Comparison of ENCODE assay signal across 1 cellular context in genomic region chr2:231780909-231781797, GRCh38.
TF ChIP-seq lines count a peak whose summit lies in the region.

Gene PDE6D, minus strand, starts transcription at chr2:231781282. Its CDS starts 168 bp downstream, at chr2:231781114.

TF ChIP-seq in K562, 482 proteins besides CTCF, POLR2A, EP300 and RAD21 (continued from another document and continues in another):
- TF ChIP-seq SFPQ (IDR thresholded peaks at IDR 0.05; ENCODE audit: low read depth, low read length), result no peak
- TF ChIP-seq BRF2 (IDR thresholded peaks at IDR 0.05; ENCODE audit: borderline replicate concordance, insufficient read depth, insufficient read length), result no peak
- peak; percentile 26; the same call in 1 of the 2 replicates for TF ChIP-seq TEAD4 (IDR thresholded peaks at IDR 0.05; ENCODE audit: low read length)
- TF ChIP-seq TEAD4 (CRISPR knock-in tag; IDR thresholded peaks at IDR 0.05; ENCODE audit: borderline replicate concordance), result no peak
- no peak for TF ChIP-seq ZNF282 (CRISPR knock-in tag; IDR thresholded peaks at IDR 0.05)
- TF ChIP-seq ELF1 (tag; IDR thresholded peaks at IDR 0.05), result peak; percentile 70
- no peak for TF ChIP-seq PCBP2 (IDR thresholded peaks at IDR 0.05; ENCODE audit: low read depth, low read length, poor library complexity, severe bottlenecking)
- TF ChIP-seq PATZ1 (CRISPR knock-in tag; IDR thresholded peaks at IDR 0.05; ENCODE audit: borderline replicate concordance), result no peak
- no peak for TF ChIP-seq CBFA2T3 (IDR thresholded peaks at IDR 0.05)
- TF ChIP-seq ZNF655 (CRISPR knock-in tag; IDR thresholded peaks at IDR 0.05), result no peak
- no peak for TF ChIP-seq E2F3 (CRISPR knock-in tag; IDR thresholded peaks at IDR 0.05)
- TF ChIP-seq ZNF3 (CRISPR knock-in tag; IDR thresholded peaks at IDR 0.05), result no peak
- no peak for TF ChIP-seq HOMEZ (CRISPR knock-in tag; IDR thresholded peaks at IDR 0.05)
- peak; percentile 80 to 83 for TF ChIP-seq NRF1 (conservative IDR thresholded peaks at IDR 0.05 in 1 of 2, IDR thresholded peaks at IDR 0.05 in 1 of 2)
- no peak for TF ChIP-seq HMBOX1 (IDR thresholded peaks at IDR 0.05)
- TF ChIP-seq WHSC1 (IDR thresholded peaks at IDR 0.05; ENCODE audit: low read length), result no peak
- TF ChIP-seq MYC (IDR thresholded peaks at IDR 0.05; ENCODE audit: low read depth, low read length), result peak; percentile 30; the same call in 1 of the 2 replicates
- no peak for TF ChIP-seq MYC (CRISPR knock-in tag; IDR thresholded peaks at IDR 0.05; ENCODE audit: borderline replicate concordance, low read depth)
- no peak for TF ChIP-seq MAX (CRISPR knock-in tag; IDR thresholded peaks at IDR 0.05)
- peak; percentile 100 for TF ChIP-seq HCFC1 (IDR thresholded peaks at IDR 0.05; ENCODE audit: low read depth, low read length)
- no peak for TF ChIP-seq MITF (IDR thresholded peaks at IDR 0.05)
- TF ChIP-seq ZC3H8 (IDR thresholded peaks at IDR 0.05), result no peak
- TF ChIP-seq SMARCA5 (IDR thresholded peaks at IDR 0.05), result no peak
- TF ChIP-seq ZSCAN29 (IDR thresholded peaks at IDR 0.05), result no peak
- TF ChIP-seq MTF1 (CRISPR knock-in tag; IDR thresholded peaks at IDR 0.05; ENCODE audit: borderline replicate concordance), result peak; percentile 51; the same call in 1 of the 2 replicates
- no peak for TF ChIP-seq PREB (CRISPR knock-in tag; IDR thresholded peaks at IDR 0.05)
- TF ChIP-seq GATAD2A (IDR thresholded peaks at IDR 0.05), result no peak
- TF ChIP-seq RBFOX2 (IDR thresholded peaks at IDR 0.05; ENCODE audit: low read depth, low read length), result peak; percentile 63
- TF ChIP-seq DIDO1 (tag; IDR thresholded peaks at IDR 0.05; ENCODE audit: low read depth), result 0 out of 2 replicates have a peak, but pooled peaks have one; percentile 57
- no peak for TF ChIP-seq SRSF3 (IDR thresholded peaks at IDR 0.05; ENCODE audit: insufficient read depth, low read length)
- TF ChIP-seq RFX1 (IDR thresholded peaks at IDR 0.05), result no peak
- no peak for TF ChIP-seq E2F6 (IDR thresholded peaks at IDR 0.05; ENCODE audit: borderline replicate concordance in 1 of 2, extremely low read depth in 1 of 2, insufficient read depth in 1 of 2, insufficient read length in 1 of 2, low read depth in 1 of 2, low read length in 1 of 2, poor library complexity in 1 of 2, severe bottlenecking in 1 of 2)
- TF ChIP-seq ZNF316 (IDR thresholded peaks at IDR 0.05), result no peak
- TF ChIP-seq RUNX1 (IDR thresholded peaks at IDR 0.05; ENCODE audit: low read depth), result no peak
- TF ChIP-seq THRB (CRISPR knock-in tag; conservative IDR thresholded peaks at IDR 0.05), result no peak
- TF ChIP-seq NFATC3 (IDR thresholded peaks at IDR 0.05), result no peak
- peak; percentile 74; the same call in 1 of the 2 replicates for TF ChIP-seq ZNF644 (tag; IDR thresholded peaks at IDR 0.05; ENCODE audit: low read depth)
- TF ChIP-seq ZBTB26 (CRISPR knock-in tag; IDR thresholded peaks at IDR 0.05), result no peak
- TF ChIP-seq ZBTB12 (CRISPR knock-in tag; IDR thresholded peaks at IDR 0.05), result peak; percentile 79
- no peak for TF ChIP-seq SIN3B (IDR thresholded peaks at IDR 0.05; ENCODE audit: low read depth)
- TF ChIP-seq ZNF124 (CRISPR knock-in tag; IDR thresholded peaks at IDR 0.05), result no peak
- no peak for TF ChIP-seq CBX1 (IDR thresholded peaks at IDR 0.05; ENCODE audit: low read depth)
- no peak for TF ChIP-seq NFE2 (IDR thresholded peaks at IDR 0.05; ENCODE audit: low read depth)
- no peak for TF ChIP-seq TGIF2 (CRISPR knock-in tag; IDR thresholded peaks at IDR 0.05)
- TF ChIP-seq JUND (IDR thresholded peaks at IDR 0.05; ENCODE audit: borderline replicate concordance, low read depth, low read length), result no peak; the same call in 1 of the 2 replicates
- peak; percentile 51; the same call in 1 of the 3 replicates for TF ChIP-seq JUND (tag; IDR thresholded peaks at IDR 0.05; ENCODE audit: borderline replicate concordance, low read depth, low read length)
- peak; percentile 100 for TF ChIP-seq ETS1 (conservative IDR thresholded peaks at IDR 0.05; ENCODE audit: control insufficient read depth, low read depth, low read length)
